In the genomic region with DNA sequence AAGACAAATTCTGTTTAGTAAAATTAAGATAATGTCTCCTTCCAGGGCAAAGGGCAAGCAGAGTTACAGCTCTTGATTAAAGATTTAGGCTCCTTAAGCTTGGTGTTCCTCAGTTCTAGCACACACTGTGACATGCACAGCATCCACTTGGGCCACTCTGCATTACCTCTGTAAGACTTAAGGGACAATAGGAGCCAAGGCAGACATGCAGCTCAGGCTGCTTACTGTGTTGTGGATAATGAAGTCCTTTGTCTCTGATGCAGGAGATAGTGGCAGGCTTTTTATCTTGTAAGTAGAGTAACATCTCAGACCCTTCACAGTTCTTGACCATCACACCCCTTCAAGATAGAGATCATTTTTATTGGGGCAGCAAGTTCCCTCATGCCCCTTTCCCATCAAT, we compare ENCODE assay signal across 18 cellular contexts.
"Had no signal": no experiment of that assay in that cellular context is flagged by ENCODE, and none has a peak within 500 bp of the region (broad histone marks: within the 10 kb centered on the region; RNA-seq: fewer than 3 reads in every experiment).

No MANE protein-coding gene starts in this region.

- ATAC-seq: activated CD8-positive, alpha-beta T cell treated with anti-CD3 and anti-CD28 coated beads for 36 hours had no signal

- H3K4me3 ChIP-seq: SJSA1 had no signal

- DNase-seq: activated CD4-positive, alpha-beta T cell treated with anti-CD3 and anti-CD28 coated beads for 4 hours; activated CD8-positive, alpha-beta memory T cell treated with anti-CD3 and anti-CD28 coated beads, Interleukin-2, amount 50 U/mL, for 4 hours; activated CD8-positive, alpha-beta T cell treated with anti-CD3 and anti-CD28 coated beads for 36 hours; activated gamma-delta T cell treated with Interleukin-2 at 50 U/mL for 16 hours; activated naive CD4-positive, alpha-beta T cell treated with anti-CD3 and anti-CD28 coated beads, Interleukin-2, amount 10 ng/mL, durations not matched to agents 7 days and 5 days; activated naive CD8-positive, alpha-beta T cell treated with anti-CD3 and anti-CD28 coated beads for 36 hours; activated T-cell treated with anti-CD3 and anti-CD28 coated beads, Interleukin-2, amount 50 U/mL, for 72 hours; Karpas-422; NCI-H146; NCI-H187 treated with DMSO at 0.1 percent for 48 hours; NCI-H2081 treated with DMSO at 0.1 percent for 48 hours; NCI-H2171 treated with DMSO at 0.1 percent for 48 hours; NCI-H226; NCI-H526; SHP77; T-helper 1 cell; WERI-Rb-1 had no signal

- H3K9me3 ChIP-seq: SJSA1 had no signal

- H3K27ac ChIP-seq: SJSA1, WERI-Rb-1 had no signal

- H3K36me3 ChIP-seq: SJSA1, WERI-Rb-1 had no signal
